Comparison of ENCODE assay signal across 2 cellular contexts in the genomic region with DNA sequence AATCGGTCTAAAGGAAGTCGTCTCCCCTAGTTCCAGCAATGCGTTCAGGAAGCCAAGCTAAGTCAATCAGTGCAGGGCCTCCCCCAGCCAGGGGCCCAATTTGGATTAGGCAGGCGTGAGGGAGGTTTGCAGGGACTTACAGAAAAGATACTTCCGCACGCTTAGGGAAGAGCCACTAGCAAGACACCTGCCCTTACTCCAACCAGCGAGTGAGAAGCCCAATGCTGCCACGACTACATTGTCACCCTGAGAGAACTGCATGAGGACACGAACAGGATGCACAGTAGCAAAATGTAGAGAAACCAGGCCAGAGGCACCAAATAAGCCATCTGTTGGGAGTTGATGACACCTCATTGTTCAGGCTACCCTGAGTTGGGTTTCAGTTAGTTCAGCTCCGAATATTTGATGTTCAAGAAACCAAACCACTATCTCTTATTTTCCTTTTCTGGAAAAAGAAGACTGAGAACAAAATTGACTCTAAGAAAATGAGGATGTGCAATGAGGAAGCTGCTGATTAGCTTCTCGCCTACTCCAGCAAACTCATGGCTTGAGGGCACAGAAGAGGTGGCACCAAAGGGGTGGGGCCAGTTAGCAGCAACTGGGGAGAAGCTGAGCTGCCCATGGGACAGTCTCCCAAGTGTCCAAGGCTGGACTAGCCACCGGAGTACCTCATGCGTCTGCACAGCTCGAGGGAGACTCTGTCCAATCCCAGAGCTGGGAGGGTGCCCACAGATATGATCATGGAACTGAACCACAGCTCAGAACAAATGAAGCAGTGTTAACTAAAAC.
TF ChIP-seq lines count a peak whose summit lies in the region.

No MANE protein-coding gene starts in this region.

TF ChIP-seq in liver, 16 proteins besides CTCF, POLR2A, EP300 and RAD21:
- no peak for TF ChIP-seq TAF1 (conservative IDR thresholded peaks at IDR 0.05)
- no peak for TF ChIP-seq JUND (IDR thresholded peaks at IDR 0.05)
- TF ChIP-seq FOXA1 (IDR thresholded peaks at IDR 0.05) = no peak
- no peak for TF ChIP-seq NR2F2 (IDR thresholded peaks at IDR 0.05)
- TF ChIP-seq HNF4A (conservative IDR thresholded peaks at IDR 0.05) = no peak
- no peak for TF ChIP-seq ZBTB33 (IDR thresholded peaks at IDR 0.05)
- no peak for TF ChIP-seq RXRA (IDR thresholded peaks at IDR 0.05)
- no peak for TF ChIP-seq REST (IDR thresholded peaks at IDR 0.05)
- TF ChIP-seq GABPA (IDR thresholded peaks at IDR 0.05 in 1 of 2, conservative IDR thresholded peaks at IDR 0.05 in 1 of 2) = no peak
- no peak for TF ChIP-seq EGR1 (IDR thresholded peaks at IDR 0.05; ENCODE audit: low read depth in 2 of 2)
- TF ChIP-seq, protein P1, sequence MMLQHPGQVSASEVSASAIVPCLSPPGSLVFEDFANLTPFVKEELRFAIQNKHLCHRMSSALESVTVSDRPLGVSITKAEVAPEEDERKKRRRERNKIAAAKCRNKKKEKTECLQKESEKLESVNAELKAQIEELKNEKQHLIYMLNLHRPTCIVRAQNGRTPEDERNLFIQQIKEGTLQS (IDR thresholded peaks at IDR 0.05) = no peak
- no peak for TF ChIP-seq FOXA2 (IDR thresholded peaks at IDR 0.05)
- TF ChIP-seq YY1 (IDR thresholded peaks at IDR 0.05) = no peak

TF ChIP-seq in HepG2, 621 proteins besides CTCF, POLR2A, EP300 and RAD21:
- TF ChIP-seq, protein P2, sequence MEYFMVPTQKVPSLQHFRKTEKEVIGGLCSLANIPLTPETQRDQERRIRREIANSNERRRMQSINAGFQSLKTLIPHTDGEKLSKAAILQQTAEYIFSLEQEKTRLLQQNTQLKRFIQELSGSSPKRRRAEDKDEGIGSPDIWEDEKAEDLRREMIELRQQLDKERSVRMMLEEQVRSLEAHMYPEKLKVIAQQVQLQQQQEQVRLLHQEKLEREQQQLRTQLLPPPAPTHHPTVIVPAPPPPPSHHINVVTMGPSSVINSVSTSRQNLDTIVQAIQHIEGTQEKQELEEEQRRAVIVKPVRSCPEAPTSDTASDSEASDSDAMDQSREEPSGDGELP (IDR thresholded peaks at IDR 0.05; ENCODE audit: borderline replicate concordance, low read depth) = no peak
- TF ChIP-seq ZNF329 (CRISPR knock-in tag; IDR thresholded peaks at IDR 0.05; ENCODE audit: low read depth) = no peak
- TF ChIP-seq SUZ12 (IDR thresholded peaks at IDR 0.05; ENCODE audit: low read depth, low read length) = no peak
- TF ChIP-seq GTF3A (CRISPR knock-in tag; conservative IDR thresholded peaks at IDR 0.05) = no peak
- TF ChIP-seq POLR2AphosphoS5 (IDR thresholded peaks at IDR 0.05; ENCODE audit: low read depth, low read length) = no peak
- TF ChIP-seq E2F2 (CRISPR knock-in tag; IDR thresholded peaks at IDR 0.05; ENCODE audit: borderline replicate concordance) = no peak
- TF ChIP-seq, protein P3, sequence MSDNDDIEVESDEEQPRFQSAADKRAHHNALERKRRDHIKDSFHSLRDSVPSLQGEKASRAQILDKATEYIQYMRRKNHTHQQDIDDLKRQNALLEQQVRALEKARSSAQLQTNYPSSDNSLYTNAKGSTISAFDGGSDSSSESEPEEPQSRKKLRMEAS (IDR thresholded peaks at IDR 0.05) = no peak
- TF ChIP-seq NFYC (CRISPR knock-in tag; IDR thresholded peaks at IDR 0.05) = no peak
- no peak for TF ChIP-seq MZF1 (CRISPR knock-in tag; IDR thresholded peaks at IDR 0.05; ENCODE audit: borderline replicate concordance)
- TF ChIP-seq ZNF598 (CRISPR knock-in tag; IDR thresholded peaks at IDR 0.05; ENCODE audit: borderline replicate concordance) = no peak
- no peak for TF ChIP-seq GFI1 (CRISPR knock-in tag; IDR thresholded peaks at IDR 0.05; ENCODE audit: borderline replicate concordance)
- no peak for TF ChIP-seq MXD3 (CRISPR knock-in tag; IDR thresholded peaks at IDR 0.05)
- no peak for TF ChIP-seq ZNF781 (CRISPR knock-in tag; IDR thresholded peaks at IDR 0.05; ENCODE audit: borderline replicate concordance, not compliant biosample characterization)
- no peak for TF ChIP-seq HDAC6 (IDR thresholded peaks at IDR 0.05; ENCODE audit: low read depth, low read length)
- TF ChIP-seq, protein P4, sequence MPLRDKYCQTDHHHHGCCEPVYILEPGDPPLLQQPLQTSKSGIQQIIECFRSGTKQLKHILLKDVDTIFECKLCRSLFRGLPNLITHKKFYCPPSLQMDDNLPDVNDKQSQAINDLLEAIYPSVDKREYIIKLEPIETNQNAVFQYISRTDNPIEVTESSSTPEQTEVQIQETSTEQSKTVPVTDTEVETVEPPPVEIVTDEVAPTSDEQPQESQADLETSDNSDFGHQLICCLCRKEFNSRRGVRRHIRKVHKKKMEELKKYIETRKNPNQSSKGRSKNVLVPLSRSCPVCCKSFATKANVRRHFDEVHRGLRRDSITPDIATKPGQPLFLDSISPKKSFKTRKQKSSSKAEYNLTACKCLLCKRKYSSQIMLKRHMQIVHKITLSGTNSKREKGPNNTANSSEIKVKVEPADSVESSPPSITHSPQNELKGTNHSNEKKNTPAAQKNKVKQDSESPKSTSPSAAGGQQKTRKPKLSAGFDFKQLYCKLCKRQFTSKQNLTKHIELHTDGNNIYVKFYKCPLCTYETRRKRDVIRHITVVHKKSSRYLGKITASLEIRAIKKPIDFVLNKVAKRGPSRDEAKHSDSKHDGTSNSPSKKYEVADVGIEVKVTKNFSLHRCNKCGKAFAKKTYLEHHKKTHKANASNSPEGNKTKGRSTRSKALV (CRISPR knock-in tag; IDR thresholded peaks at IDR 0.05) = no peak
- TF ChIP-seq, protein P5, sequence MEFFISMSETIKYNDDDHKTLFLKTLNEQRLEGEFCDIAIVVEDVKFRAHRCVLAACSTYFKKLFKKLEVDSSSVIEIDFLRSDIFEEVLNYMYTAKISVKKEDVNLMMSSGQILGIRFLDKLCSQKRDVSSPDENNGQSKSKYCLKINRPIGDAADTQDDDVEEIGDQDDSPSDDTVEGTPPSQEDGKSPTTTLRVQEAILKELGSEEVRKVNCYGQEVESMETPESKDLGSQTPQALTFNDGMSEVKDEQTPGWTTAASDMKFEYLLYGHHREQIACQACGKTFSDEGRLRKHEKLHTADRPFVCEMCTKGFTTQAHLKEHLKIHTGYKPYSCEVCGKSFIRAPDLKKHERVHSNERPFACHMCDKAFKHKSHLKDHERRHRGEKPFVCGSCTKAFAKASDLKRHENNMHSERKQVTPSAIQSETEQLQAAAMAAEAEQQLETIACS (CRISPR knock-in tag; IDR thresholded peaks at IDR 0.05) = no peak
- no peak for TF ChIP-seq CENPT (CRISPR knock-in tag; IDR thresholded peaks at IDR 0.05; ENCODE audit: low read depth)
